9 cellular contexts compared by ENCODE assay signal in the genomic region with DNA sequence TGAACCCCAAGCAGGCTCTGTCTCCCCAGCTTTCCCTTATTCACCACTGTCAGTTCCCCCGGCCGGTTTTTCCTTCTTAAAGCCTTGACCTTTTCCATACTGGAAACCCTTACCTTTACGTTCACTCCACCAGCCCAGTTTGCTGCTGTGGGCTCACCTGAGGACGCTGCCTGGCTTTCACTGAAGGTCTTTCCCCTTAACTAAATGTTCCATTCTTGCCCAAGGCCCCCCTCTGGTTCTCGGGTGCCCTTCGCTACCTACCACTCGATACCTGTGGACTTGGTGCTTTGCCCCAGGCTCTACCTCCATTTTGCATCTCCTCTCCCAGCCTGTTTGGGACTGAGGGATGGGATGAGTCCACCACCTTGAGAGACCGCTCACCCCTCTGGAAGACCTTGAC. TPM values are rescaled to one million over a fixed set of nuclear protein-coding genes. Genes with fewer than 3 reads are reported as not detected.
A peak's percentile ranks its signal among the peaks of the same experiment; 100 is the strongest.
DNase-seq lines count a peak whose midpoint lies in the region; ATAC-seq, FAIRE-seq and TF ChIP-seq lines count a peak whose summit lies in the region.
"Had no signal": no experiment of that assay in that cellular context is flagged by ENCODE, and none has a peak within 500 bp of the region (broad histone marks: within the 10 kb centered on the region; RNA-seq: fewer than 3 reads in every experiment).

No MANE protein-coding gene starts in this region.

- H4K5ac ChIP-seq in H1 (ENCODE audit: insufficient read length, low read depth, low read length), result no peak overlapping the region

- no peak overlapping the region for H2BK120ac ChIP-seq in H1 (replicated peaks; ENCODE audit: low read depth, low read length)

- H2AK5ac ChIP-seq in H1 (ENCODE audit: low read depth, low read length), result no peak overlapping the region

- no peaks in the 10 kb centered on the region for H3K9me3 ChIP-seq in CD4-positive, CD25-positive, alpha-beta regulatory T cell (ENCODE audit: control insufficient read depth in 2 of 2, low read length in 2 of 2)
- H3K9me3 ChIP-seq in H1 (ENCODE audit: insufficient read depth in 2 of 2, low read depth in 1 of 2, low read length in 1 of 2) (no peaks in the 10 kb centered on the region), neural cell (ENCODE audit: low read length) (no peaks in the 10 kb centered on the region)

- peaks cover 13% of the 10 kb centered on the region for H3K79me1 ChIP-seq in H1 (ENCODE audit: low read depth, low read length)

- peaks cover 30% of the 10 kb centered on the region for H3K36me3 ChIP-seq in CD4-positive, CD25-positive, alpha-beta regulatory T cell (ENCODE audit: control insufficient read depth, insufficient read depth, low read length)
- H3K36me3 ChIP-seq in H1 (ENCODE audit: control insufficient read depth in 2 of 4, insufficient read depth in 4 of 4, low read length in 3 of 4) (peaks cover 28 to 39% (median 33%) of the 10 kb centered on the region in 4 experiments), neural cell (ENCODE audit: insufficient read depth, low read length) (peaks cover 8% of the 10 kb centered on the region)

- FAIRE-seq in H1 (lab: Jason Lieb, UNC), result no peak

- peak overlapping the region; percentile 77 for H3K27ac ChIP-seq in CD4-positive, CD25-positive, alpha-beta regulatory T cell (ENCODE audit: insufficient read depth, low read length, poor library complexity, severe bottlenecking)
- peak overlapping the region; percentile 87; the same call in 1 of the 2 replicates for H3K27ac ChIP-seq in H1 (ENCODE audit: low read depth, low read length)
- H3K27ac ChIP-seq in neural cell (ENCODE audit: low read length), result peak overlapping the region; percentile 87

- peaks cover 33% of the 10 kb centered on the region for H3K36me3 Mint-ChIP-seq in CD4-positive, CD25-positive, alpha-beta regulatory T cell

- no peak overlapping the region for H2BK20ac ChIP-seq in H1 (ENCODE audit: low read length)

- H3K4me3 ChIP-seq in CD4-positive, CD25-positive, alpha-beta regulatory T cell (ENCODE audit: low read depth, low read length), result peak overlapping the region; percentile 78
- H3K4me3 ChIP-seq in NB4 (ENCODE audit: low read depth, low read length) (peak overlapping the region; percentile 82), H1 (ENCODE audit: extremely low read depth in 1 of 4, insufficient read depth in 2 of 4, low read depth in 3 of 4, low read length in 4 of 4) (peak overlapping the region; percentile 68 to 92 (median 86)), neural cell (ENCODE audit: low read length) (peak overlapping the region; percentile 100)

- TF ChIP-seq CTCF in NB4 (IDR thresholded peaks at IDR 0.05; ENCODE audit: low read depth, low read length), result no peak
- no peak for TF ChIP-seq CTCF in H1 (IDR thresholded peaks at IDR 0.05; ENCODE audit: control extremely low read depth in 1 of 3, insufficient read depth in 1 of 3, low read depth in 1 of 3, low read length in 3 of 3)
- no peak for TF ChIP-seq CTCF in neural cell (IDR thresholded peaks at IDR 0.05; ENCODE audit: poor library complexity, severe bottlenecking)

- H3K18ac ChIP-seq in H1 (ENCODE audit: extremely low read depth, low read length), result no peak overlapping the region; the same call in 1 of the 2 replicates

- peaks cover 0 to 37% of the 10 kb centered on the region in 2 experiments; a peak in 2 of 4 replicates for H3K79me2 ChIP-seq in H1 (ENCODE audit: control insufficient read depth in 1 of 2, insufficient read depth in 2 of 2, low read length in 2 of 2)
- peaks cover 33% of the 10 kb centered on the region for H3K79me2 ChIP-seq in neural cell (replicated peaks; ENCODE audit: insufficient read depth, low read length)

- H3K9me2 ChIP-seq in neural cell (ENCODE audit: insufficient read depth, low read length), result no peaks in the 10 kb centered on the region

- no peak overlapping the region for H2BK12ac ChIP-seq in H1 (ENCODE audit: low read depth, low read length)

- TF ChIP-seq POLR2A in NB4 (IDR thresholded peaks at IDR 0.05; ENCODE audit: extremely low read depth, insufficient read length) (no peak), H1 (IDR thresholded peaks at IDR 0.05; ENCODE audit: control extremely low read depth in 1 of 2, low read depth in 2 of 2, low read length in 2 of 2) (no peak)

- DNase-seq in CD4-positive, CD25-positive, alpha-beta regulatory T cell, result no peak
- DNase-seq in NB4 (ENCODE audit: low read depth) (no peak), H1 (ENCODE audit: low read depth in 1 of 2, low spot score in 2 of 2) (no peak), T-helper 9 cell (no peak)
- DNase-seq: GOT3 had no signal

- CTCF ChIA-PET in H1 (lab: Charles Lee; ENCODE audit: partially characterized antibody), result interaction anchor here (1.1 to 1.3 kb wide), 2 partner anchors 21 to 52 kb away, joined by 3 read pairs; no protein-coding TSS in a partner anchor

- TF ChIP-seq RAD21 in H1 (IDR thresholded peaks at IDR 0.05 in 1 of 2, conservative IDR thresholded peaks at IDR 0.05 in 1 of 2; ENCODE audit: low read depth in 2 of 2, low read length in 2 of 2) (no peak), neural cell (conservative IDR thresholded peaks at IDR 0.05) (no peak)

- peaks cover 0 to 17% of the 10 kb centered on the region in 2 experiments for H4K20me1 ChIP-seq in H1 (replicated peaks in 1 of 2; ENCODE audit: control insufficient read depth in 1 of 2, insufficient read depth in 2 of 2, low read length in 2 of 2)
- H4K20me1 ChIP-seq in neural cell (ENCODE audit: insufficient read depth), result peaks cover 6% of the 10 kb centered on the region

- H3K14ac ChIP-seq in H1 (ENCODE audit: insufficient read length), result no peak overlapping the region

- H3K4me2 ChIP-seq in H1 (ENCODE audit: insufficient read depth in 1 of 2, low read depth in 2 of 2, low read length in 2 of 2), result peak overlapping the region; percentile 91 to 96
- H3K4me2 ChIP-seq in neural cell (ENCODE audit: low read length), result peak overlapping the region; percentile 100

- H3K27ac Mint-ChIP-seq in CD4-positive, CD25-positive, alpha-beta regulatory T cell, result peak overlapping the region; percentile 34 to 93 (median 88)

- H3F3A ChIP-seq in neural cell (ENCODE audit: insufficient read depth, low read length, poor library complexity, severe bottlenecking), result no peaks in the 10 kb centered on the region

- H3K23ac ChIP-seq in H1 (ENCODE audit: insufficient read length), result no peak overlapping the region

- H3K56ac ChIP-seq in H1 (replicated peaks; ENCODE audit: insufficient read length, low read depth, low read length), result no peak overlapping the region

- H3K4me1 ChIP-seq in CD4-positive, CD25-positive, alpha-beta regulatory T cell (ENCODE audit: control insufficient read depth, insufficient read depth, low read length, poor library complexity, severe bottlenecking), result peaks cover 29% of the 10 kb centered on the region
- peaks cover 0 to 23% (median 15%) of the 10 kb centered on the region in 4 experiments; a peak in 6 of 7 replicates for H3K4me1 ChIP-seq in H1 (replicated peaks in 1 of 4; ENCODE audit: control insufficient read depth in 3 of 4, insufficient read depth in 4 of 4, low read length in 3 of 4)

- peaks cover 8% of the 10 kb centered on the region for H3K23me2 ChIP-seq in H1 (ENCODE audit: low read depth, low read length)

- no peaks in the 10 kb centered on the region for H3K27me3 ChIP-seq in CD4-positive, CD25-positive, alpha-beta regulatory T cell (ENCODE audit: control insufficient read depth, insufficient read depth, low read length)
- H3K27me3 ChIP-seq in H1 (replicated peaks in 1 of 4; ENCODE audit: control insufficient read depth in 3 of 4, extremely low read depth in 1 of 4, insufficient read depth in 3 of 4, low read length in 3 of 4) (no peaks in the 10 kb centered on the region), neural cell (ENCODE audit: insufficient read depth, low read depth, low read length) (no peaks in the 10 kb centered on the region)

- POLR2A ChIA-PET in H1 (lab: Charles Lee; ENCODE audit: partially characterized antibody), result interaction anchor here (1.5 to 2.1 kb wide), 7 partner anchors 8 to 65 kb away, joined by 5 to 16 read pairs (median 6); a partner anchor contains a TSS

- peaks cover 4 to 45% (median 29%) of the 10 kb centered on the region in 4 donors for H3K4me1 Mint-ChIP-seq in CD4-positive, CD25-positive, alpha-beta regulatory T cell

- H4K91ac ChIP-seq in H1 (replicated peaks; ENCODE audit: insufficient read length, low read length), result no peak overlapping the region

- H4K8ac ChIP-seq in H1 (ENCODE audit: extremely low read depth, insufficient read depth, low read length), result no peak overlapping the region

- H3K9ac ChIP-seq in H1 (replicated peaks in 1 of 4; ENCODE audit: extremely low read depth in 1 of 4, low read depth in 3 of 4, low read length in 3 of 4) (peak overlapping the region in 3 of 4 experiments; percentile 54 to 85 (median 82); a peak in 6 of 7 replicates), neural cell (ENCODE audit: low read length) (peak overlapping the region; percentile 98)

- peak overlapping the region; percentile 96 to 98 (median 98) for H3K4me3 Mint-ChIP-seq in CD4-positive, CD25-positive, alpha-beta regulatory T cell

- H2BK15ac ChIP-seq in H1 (ENCODE audit: low read length), result no peak overlapping the region

- TF ChIP-seq EP300 in H1 (IDR thresholded peaks at IDR 0.05; ENCODE audit: borderline replicate concordance in 1 of 2, low read depth in 2 of 2, low read length in 2 of 2) (no peak), neural cell (conservative IDR thresholded peaks at IDR 0.05; ENCODE audit: poor library complexity, severe bottlenecking) (no peak)

- H3K4ac ChIP-seq in H1 (replicated peaks; ENCODE audit: insufficient read length, low read depth, low read length), result no peak overlapping the region

- WGBS in H1 (ENCODE audit: extremely low coverage in 1 of 2, insufficient coverage in 1 of 2, insufficient read length in 1 of 2, insufficient replicate concordance in 2 of 2, low coverage in 1 of 2, low lambda C conversion rate in 2 of 2, missing lambda C conversion rate in 1 of 2), 2 experiments, result 17% methylated on average over 8 of the region's 8 CpGs; no CpG with 5 or more reads in 1 of the 2 experiments

- ATAC-seq in CD4-positive, CD25-positive, alpha-beta regulatory T cell (ENCODE audit: low read depth in 2 of 2), result no peak
- no peak for ATAC-seq in GM19351 (IDR thresholded peaks at IDR 0.05; ENCODE audit: unreplicated experiment)
- ATAC-seq in GM19452 (IDR thresholded peaks at IDR 0.05; ENCODE audit: unreplicated experiment), result no peak
- no peak for ATAC-seq in HG03159 (IDR thresholded peaks at IDR 0.05; ENCODE audit: unreplicated experiment)

- H2BK5ac ChIP-seq in H1 (ENCODE audit: low read depth, low read length), result 0 out of 2 replicates have a peak overlapping the region, but pooled peaks have one; percentile 96

- H2AFZ ChIP-seq in H1 (ENCODE audit: low read length) (no peak overlapping the region), neural cell (ENCODE audit: low read depth, low read length) (peak overlapping the region; percentile 65)

- H3K27me3 Mint-ChIP-seq in CD4-positive, CD25-positive, alpha-beta regulatory T cell, result peaks cover 5% of the 10 kb centered on the region

- peaks cover 0 to 2% (median 0%) of the 10 kb centered on the region in 7 donors for H3K9me3 Mint-ChIP-seq in CD4-positive, CD25-positive, alpha-beta regulatory T cell

RNA-seq across cellular contexts. Expression of a gene that starts 0.9 kb away (rescaled TPM):
- 150 TPM for total RNA-seq in CD4-positive, CD25-positive, alpha-beta regulatory T cell
- 100 to 1,000 TPM; 232 to 294 (median 248) TPM for polyA plus RNA-seq in CD4-positive, CD25-positive, alpha-beta regulatory T cell
- total RNA-seq in H1 (2021; fragmentation: NEBNext Ultra II Directional; extraction: Animal tissue kit (Norgen Biotek cat#: 25700)), result 391 and 403 TPM in 2 replicates
- 454 and 540 TPM in 2 replicates for polyA plus RNA-seq in H1 (2011; rRNA removed)
- 456 TPM for polyA plus RNA-seq in H1 (2011; cell fraction: cytosol; rRNA removed)
- 429 TPM for polyA plus RNA-seq in H1 (2011; cell fraction: nucleus; rRNA removed)
- 530 to 583 TPM (median 543 TPM) in 4 replicates for polyA plus RNA-seq in H1 (2012, experiment 1 of 2)
- 718 TPM for polyA plus RNA-seq in H1 (2012, experiment 2 of 2)
- polyA plus RNA-seq in H1 (2013, experiment 1 of 2), result 212 TPM
- 214 TPM for polyA plus RNA-seq in H1 (2013, experiment 2 of 2)
- polyA minus RNA-seq in H1 (2011; rRNA and poly(A)+ RNA removed), result 550 and 559 TPM in 2 replicates
- polyA minus RNA-seq in H1 (2011; cell fraction: cytosol; rRNA and poly(A)+ RNA removed), result 149 TPM
- polyA minus RNA-seq in H1 (2011; cell fraction: nucleus; rRNA and poly(A)+ RNA removed), result 181 TPM
- polyA plus RNA-seq in neural cell, result 551 and 561 TPM in 2 replicates
- 453 and 461 TPM in 2 replicates for polyA minus RNA-seq in neural cell

RNA-seq across cellular contexts. Expression of a gene that starts 10.5 kb away (rescaled TPM):
- total RNA-seq in CD4-positive, CD25-positive, alpha-beta regulatory T cell, result 128 TPM
- polyA plus RNA-seq in CD4-positive, CD25-positive, alpha-beta regulatory T cell, result 10 to 100 TPM; 38.6 to 51.4 (median 40.5) TPM
- total RNA-seq in H1 (2021; fragmentation: NEBNext Ultra II Directional; extraction: Animal tissue kit (Norgen Biotek cat#: 25700)), result 50.9 and 51.6 TPM in 2 replicates
- polyA plus RNA-seq in H1 (2011; rRNA removed) (57.8 and 76.6 TPM in 2 replicates), neural cell (40.3 and 52.6 TPM in 2 replicates)
- 55.1 TPM for polyA plus RNA-seq in H1 (2011; cell fraction: cytosol; rRNA removed)
- polyA plus RNA-seq in H1 (2011; cell fraction: nucleus; rRNA removed), result 203 TPM
- 40.9 to 54.7 TPM (median 52.0 TPM) in 4 replicates for polyA plus RNA-seq in H1 (2012, experiment 1 of 2)
- 34.1 TPM for polyA plus RNA-seq in H1 (2012, experiment 2 of 2)
- polyA plus RNA-seq in H1 (2013, experiment 1 of 2), result 28.7 TPM
- 24.2 TPM for polyA plus RNA-seq in H1 (2013, experiment 2 of 2)
- polyA minus RNA-seq in H1 (2011; rRNA and poly(A)+ RNA removed), result 60.0 and 74.3 TPM in 2 replicates
- polyA minus RNA-seq in H1 (2011; cell fraction: cytosol; rRNA and poly(A)+ RNA removed), result 37.5 TPM
- polyA minus RNA-seq in H1 (2011; cell fraction: nucleus; rRNA and poly(A)+ RNA removed), result 60.7 TPM
- 58.1 and 75.2 TPM in 2 replicates for polyA minus RNA-seq in neural cell

RNA-seq across cellular contexts. Expression of a gene that starts 20.3 kb away (rescaled TPM):
- total RNA-seq in CD4-positive, CD25-positive, alpha-beta regulatory T cell, result 36.2 TPM
- polyA plus RNA-seq in CD4-positive, CD25-positive, alpha-beta regulatory T cell, result 10 to 100 TPM in 1 of 4 donors, 1 to 10 TPM in 3; 4.1 to 11.0 (median 5.9) TPM
- 64.9 and 66.6 TPM in 2 replicates for total RNA-seq in H1 (2021; fragmentation: NEBNext Ultra II Directional; extraction: Animal tissue kit (Norgen Biotek cat#: 25700))
- polyA plus RNA-seq in H1 (2011; rRNA removed), result 38.5 and 51.2 TPM in 2 replicates
- 36.1 TPM for polyA plus RNA-seq in H1 (2011; cell fraction: cytosol; rRNA removed)
- 111 TPM for polyA plus RNA-seq in H1 (2011; cell fraction: nucleus; rRNA removed)
- polyA plus RNA-seq in H1 (2012, experiment 1 of 2), result 38.0 to 54.6 TPM (median 48.8 TPM) in 4 replicates
- 29.5 TPM for polyA plus RNA-seq in H1 (2012, experiment 2 of 2)
- 35.3 TPM for polyA plus RNA-seq in H1 (2013, experiment 1 of 2)
- 35.6 TPM for polyA plus RNA-seq in H1 (2013, experiment 2 of 2)
- polyA minus RNA-seq in H1 (2011; rRNA and poly(A)+ RNA removed), result 35.1 and 42.2 TPM in 2 replicates
- 29.9 TPM for polyA minus RNA-seq in H1 (2011; cell fraction: cytosol; rRNA and poly(A)+ RNA removed)
- polyA minus RNA-seq in H1 (2011; cell fraction: nucleus; rRNA and poly(A)+ RNA removed), result 32.1 TPM
- polyA plus RNA-seq in neural cell, result 78.9 and 95.1 TPM in 2 replicates
- 46.2 and 46.7 TPM in 2 replicates for polyA minus RNA-seq in neural cell

RNA-seq across cellular contexts. Expression of a gene that starts 40.3 kb away (rescaled TPM):
- 51.0 TPM for total RNA-seq in CD4-positive, CD25-positive, alpha-beta regulatory T cell
- polyA plus RNA-seq in CD4-positive, CD25-positive, alpha-beta regulatory T cell, result 10 to 100 TPM; 50.6 to 60.1 (median 55.3) TPM
- 40.0 and 42.5 TPM in 2 replicates for total RNA-seq in H1 (2021; fragmentation: NEBNext Ultra II Directional; extraction: Animal tissue kit (Norgen Biotek cat#: 25700))
- polyA plus RNA-seq in H1 (2011; rRNA removed) (32.1 and 33.1 TPM in 2 replicates), neural cell (109 and 112 TPM in 2 replicates)
- polyA plus RNA-seq in H1 (2011; cell fraction: cytosol; rRNA removed), result 44.9 TPM
- polyA plus RNA-seq in H1 (2011; cell fraction: nucleus; rRNA removed), result 63.9 TPM
- 36.5 to 43.9 TPM (median 37.4 TPM) in 4 replicates for polyA plus RNA-seq in H1 (2012, experiment 1 of 2)
- polyA plus RNA-seq in H1 (2012, experiment 2 of 2), result 33.2 TPM
- polyA plus RNA-seq in H1 (2013, experiment 1 of 2), result 29.6 TPM
- polyA plus RNA-seq in H1 (2013, experiment 2 of 2), result 30.7 TPM
- 46.4 and 51.6 TPM in 2 replicates for polyA minus RNA-seq in H1 (2011; rRNA and poly(A)+ RNA removed)
- 21.0 TPM for polyA minus RNA-seq in H1 (2011; cell fraction: cytosol; rRNA and poly(A)+ RNA removed)
- polyA minus RNA-seq in H1 (2011; cell fraction: nucleus; rRNA and poly(A)+ RNA removed), result 39.8 TPM
- 49.0 and 55.5 TPM in 2 replicates for polyA minus RNA-seq in neural cell

RNA-seq across cellular contexts. Expression of a gene that starts 53.9 kb away (rescaled TPM):
- not detected for total RNA-seq in CD4-positive, CD25-positive, alpha-beta regulatory T cell
- polyA plus RNA-seq in CD4-positive, CD25-positive, alpha-beta regulatory T cell, result under 1 TPM in 1 of 4 donors, not detected in 3; 0.74 TPM
- 0.50 and 0.56 TPM in 2 replicates for total RNA-seq in H1 (2021; fragmentation: NEBNext Ultra II Directional; extraction: Animal tissue kit (Norgen Biotek cat#: 25700))
- polyA plus RNA-seq in H1 (2011; rRNA removed), result 0.53 and 0.88 TPM in 2 replicates
- 0.37 TPM for polyA plus RNA-seq in H1 (2011; cell fraction: cytosol; rRNA removed)
- 3.0 TPM for polyA plus RNA-seq in H1 (2011; cell fraction: nucleus; rRNA removed)
- 0.29 to 0.72 TPM (median 0.41 TPM) in 4 replicates for polyA plus RNA-seq in H1 (2012, experiment 1 of 2)
- polyA plus RNA-seq in H1 (2012, experiment 2 of 2), result 0.70 TPM
- 0.28 TPM for polyA plus RNA-seq in H1 (2013, experiment 1 of 2)
- polyA plus RNA-seq in H1 (2013, experiment 2 of 2), result 0.17 TPM
- 0.41 and 0.44 TPM in 2 replicates for polyA minus RNA-seq in H1 (2011; rRNA and poly(A)+ RNA removed)
- polyA minus RNA-seq in H1 (2011; cell fraction: cytosol; rRNA and poly(A)+ RNA removed), result 0.37 TPM
- 1.5 TPM for polyA minus RNA-seq in H1 (2011; cell fraction: nucleus; rRNA and poly(A)+ RNA removed)
- 0.33 and 0.34 TPM in 2 replicates for polyA plus RNA-seq in neural cell
- 0.35 and 0.49 TPM in 2 replicates for polyA minus RNA-seq in neural cell
